1 cellular context compared by ENCODE assay signal in genomic region chr20:19552896-19553180, GRCh38.
TF ChIP-seq lines count a peak whose summit lies in the region.

No MANE protein-coding gene starts in this region.

TF ChIP-seq in HepG2, 621 proteins besides CTCF, POLR2A, EP300 and RAD21:
- TF ChIP-seq ZBTB4 (CRISPR knock-in tag; IDR thresholded peaks at IDR 0.05; ENCODE audit: borderline replicate concordance): no peak
- TF ChIP-seq PCBP1 (IDR thresholded peaks at IDR 0.05; ENCODE audit: borderline replicate concordance, low read depth, low read length): peak; percentile 52; the same call in 1 of the 2 replicates
- peak; percentile 78 for TF ChIP-seq HNRNPK (IDR thresholded peaks at IDR 0.05; ENCODE audit: low read depth, low read length, poor library complexity, severe bottlenecking)
